ENCODE assay signal across 8 cellular contexts in the genomic region with DNA sequence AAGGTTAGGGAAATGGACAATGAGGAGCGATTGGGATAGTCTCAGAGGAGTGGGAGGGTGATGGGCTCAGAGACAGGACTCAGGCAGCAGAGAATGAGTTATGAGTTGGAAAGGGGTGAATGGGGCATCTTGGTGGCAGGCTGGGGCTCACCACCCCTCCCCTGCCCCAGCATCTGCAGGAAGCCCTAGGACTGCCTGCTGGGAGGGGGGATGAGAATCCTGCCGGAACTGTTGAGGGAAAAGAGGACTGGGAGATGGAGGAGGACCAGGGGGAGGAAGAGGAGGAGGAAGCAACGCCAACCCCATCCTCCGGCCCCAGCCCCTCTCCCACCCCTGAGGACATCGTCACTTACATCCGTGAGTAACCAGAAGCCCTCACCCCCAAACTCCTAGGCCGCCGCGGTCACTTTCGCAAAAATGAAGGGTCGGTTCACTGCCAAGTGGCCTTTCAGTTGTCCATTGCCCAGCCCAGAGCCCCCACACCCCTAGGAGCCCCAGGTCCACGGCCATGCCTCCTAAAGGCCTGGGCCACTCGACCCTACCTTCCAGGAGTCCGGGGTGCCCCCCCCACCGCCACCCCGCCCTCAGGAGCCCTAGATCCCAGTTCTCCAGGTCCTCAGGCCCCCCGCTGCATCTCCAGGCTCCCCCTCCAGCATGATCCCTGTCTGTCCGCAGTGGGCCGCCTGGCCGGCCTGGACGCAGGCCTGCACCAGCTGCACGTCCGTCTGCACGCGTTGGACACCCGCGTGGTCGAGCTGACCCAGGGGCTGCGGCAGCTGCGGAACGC. TPM values are rescaled to one million over a fixed set of nuclear protein-coding genes. Genes with fewer than 3 reads are reported as not detected.
DNase-seq lines count a peak whose midpoint lies in the region; ATAC-seq and TF ChIP-seq lines count a peak whose summit lies in the region.

No MANE protein-coding gene starts in this region.

- peaks cover 50% of the 10 kb centered on the region for H3K4me1 Mint-ChIP-seq in neural progenitor cell

- H3K4me3 ChIP-seq in BLaER1 treated with 17β-estradiol and CSF1 and Interleukin-3, amounts not matched to agents 10 nM and 100 nM, result peak overlapping the region; percentile 72 to 97 (median 84)
- H3K4me3 ChIP-seq in Jurkat, Clone E6-1 (ENCODE audit: low read length), result peak overlapping the region; percentile 76
- peak overlapping the region; percentile 48 for H3K4me3 ChIP-seq in effector memory CD4-positive, alpha-beta T cell (ENCODE audit: insufficient read depth, low read depth, low read length, poor library complexity, severe bottlenecking)
- H3K4me3 ChIP-seq in neural progenitor cell, result peak overlapping the region; percentile 50

- peaks cover 0 to 38% (median 26%) of the 10 kb centered on the region in 11 experiments; a peak in 16 of 22 replicates for H4K20me1 ChIP-seq in BLaER1 treated with 17β-estradiol and CSF1 and Interleukin-3, amounts not matched to agents 10 nM and 100 nM
- H4K20me1 ChIP-seq in neural progenitor cell (ENCODE audit: low read depth), result peaks cover 2% of the 10 kb centered on the region

- ATAC-seq in HG02884 (IDR thresholded peaks at IDR 0.05; ENCODE audit: unreplicated experiment) (no peak), GM21786 (IDR thresholded peaks at IDR 0.05; ENCODE audit: unreplicated experiment) (no peak)

- peaks cover 66 to 78% (median 72%) of the 10 kb centered on the region in 10 experiments for H3K4me1 ChIP-seq in BLaER1 treated with 17β-estradiol and CSF1 and Interleukin-3, amounts not matched to agents 10 nM and 100 nM
- peaks cover 21% of the 10 kb centered on the region for H3K4me1 ChIP-seq in effector memory CD4-positive, alpha-beta T cell (ENCODE audit: control insufficient read depth, insufficient read depth, low read length, poor library complexity, severe bottlenecking)
- H3K4me1 ChIP-seq in neural progenitor cell, result no peaks in the 10 kb centered on the region

- no peak for DNase-seq in Jurkat, Clone E6-1 (ENCODE audit: low read depth, low spot score)
- DNase-seq in effector memory CD4-positive, alpha-beta T cell, result no peak
- no peak for DNase-seq in neural progenitor cell (ENCODE audit: low spot score)
- DNase-seq in NOMO-1 treated with dmso at 0.1 percent for 144 hours (lab: John Stamatoyannopoulos, UW; ENCODE audit: unreplicated experiment), result no peak
- DNase-seq in NCI-H1105 (lab: John Stamatoyannopoulos, UW), result no peak

- no peaks in the 10 kb centered on the region for H3K9me3 Mint-ChIP-seq in neural progenitor cell

- peak overlapping the region; percentile 77 to 92 (median 89) for H3K9ac ChIP-seq in BLaER1 treated with 17β-estradiol and CSF1 and Interleukin-3, amounts not matched to agents 10 nM and 100 nM
- no peak overlapping the region for H3K9ac ChIP-seq in neural progenitor cell

- peak overlapping the region; percentile 86 for H2AFZ ChIP-seq in neural progenitor cell (replicated peaks)

- peaks cover 0 to 28% (median 22%) of the 10 kb centered on the region in 11 experiments; a peak in 18 of 22 replicates for H3K36me3 ChIP-seq in BLaER1 treated with 17β-estradiol and CSF1 and Interleukin-3, amounts not matched to agents 10 nM and 100 nM
- H3K36me3 ChIP-seq in effector memory CD4-positive, alpha-beta T cell (ENCODE audit: control insufficient read depth, insufficient read depth, low read length), result no peaks in the 10 kb centered on the region
- no peaks in the 10 kb centered on the region for H3K36me3 ChIP-seq in neural progenitor cell

- H3K9me3 ChIP-seq in BLaER1 treated with 17β-estradiol and CSF1 and Interleukin-3, amounts not matched to agents 10 nM and 100 nM (replicated peaks in 1 of 11), result no peaks in the 10 kb centered on the region
- H3K9me3 ChIP-seq in effector memory CD4-positive, alpha-beta T cell (ENCODE audit: control insufficient read depth, low read length), result no peaks in the 10 kb centered on the region
- H3K9me3 ChIP-seq in neural progenitor cell (ENCODE audit: low read depth), result no peaks in the 10 kb centered on the region

- H3K27ac Mint-ChIP-seq in neural progenitor cell, result no peak overlapping the region

- peak overlapping the region; percentile 93 to 100 (median 97) for H3K4me2 ChIP-seq in BLaER1 treated with 17β-estradiol and CSF1 and Interleukin-3, amounts not matched to agents 10 nM and 100 nM
- peak overlapping the region; percentile 66 for H3K4me2 ChIP-seq in neural progenitor cell

- no peak for TF ChIP-seq CTCF in neural progenitor cell (IDR thresholded peaks at IDR 0.05)

- H3K36me3 Mint-ChIP-seq in neural progenitor cell, result no peaks in the 10 kb centered on the region

- peak overlapping the region in 10 of 11 experiments; percentile 66 to 97 (median 90); a peak in 21 of 22 replicates for H3K27ac ChIP-seq in BLaER1 treated with 17β-estradiol and CSF1 and Interleukin-3, amounts not matched to agents 10 nM and 100 nM
- no peak overlapping the region for H3K27ac ChIP-seq in effector memory CD4-positive, alpha-beta T cell (ENCODE audit: insufficient read depth, low read length, poor library complexity, severe bottlenecking)
- H3K27ac ChIP-seq in neural progenitor cell, result no peak overlapping the region

- H3F3A ChIP-seq in neural progenitor cell (ENCODE audit: low read depth), result peaks cover 14% of the 10 kb centered on the region

- no peaks in the 10 kb centered on the region for H3K79me2 ChIP-seq in neural progenitor cell (ENCODE audit: low read depth)

- peaks cover 25% of the 10 kb centered on the region for H3K27me3 Mint-ChIP-seq in neural progenitor cell (ENCODE audit: insufficient read depth, low read depth)

- peak overlapping the region; percentile 91 for H3K4me3 Mint-ChIP-seq in neural progenitor cell

- no peaks in the 10 kb centered on the region for H3K27me3 ChIP-seq in BLaER1 treated with 17β-estradiol and CSF1 and Interleukin-3, amounts not matched to agents 10 nM and 100 nM
- H3K27me3 ChIP-seq in effector memory CD4-positive, alpha-beta T cell (replicated peaks; ENCODE audit: control insufficient read depth, insufficient read depth, low read length, poor library complexity, severe bottlenecking), result peaks cover 32% of the 10 kb centered on the region
- peaks cover 75% of the 10 kb centered on the region for H3K27me3 ChIP-seq in neural progenitor cell

RNA-seq across cellular contexts. Expression of a gene that starts 0.8 kb away (rescaled TPM):
- polyA plus RNA-seq in Jurkat, Clone E6-1 (2012; ENCODE audit: insufficient read depth, insufficient read length), result 11.3 TPM
- 0.09 and 3.4 TPM in 2 replicates for total RNA-seq in neural progenitor cell (ENCODE audit: low replicate concordance)

RNA-seq across cellular contexts. Expression of a gene that starts 4.3 kb away (rescaled TPM):
- 12.6 TPM for polyA plus RNA-seq in Jurkat, Clone E6-1 (2012; ENCODE audit: insufficient read depth, insufficient read length)
- total RNA-seq in neural progenitor cell (ENCODE audit: low replicate concordance), result 1.4 and 2.3 TPM in 2 replicates

RNA-seq across cellular contexts. Expression of a gene that starts 46.3 kb away (rescaled TPM):
- polyA plus RNA-seq in Jurkat, Clone E6-1 (2012; ENCODE audit: insufficient read depth, insufficient read length), result not detected
- total RNA-seq in neural progenitor cell (ENCODE audit: low replicate concordance), result not detected in 2 replicates

Comparison
In these comparisons a context has a peak if more than half of its experiments do, and no peak if none do; other contexts are left out.
1. H3K27ac ChIP-seq: peak in BLaER1 treated with 17β-estradiol and CSF1 and Interleukin-3, amounts not matched to agents 10 nM and 100 nM (10 of 11); none in effector memory CD4-positive, alpha-beta T cell (single experiment) and neural progenitor cell (single experiment).
2. Peak in every context shown above with its lines, with median percentiles within 50 percentile points of each other: H3K4me3 ChIP-seq.